17 cellular contexts compared by ENCODE assay signal in the genomic region with DNA sequence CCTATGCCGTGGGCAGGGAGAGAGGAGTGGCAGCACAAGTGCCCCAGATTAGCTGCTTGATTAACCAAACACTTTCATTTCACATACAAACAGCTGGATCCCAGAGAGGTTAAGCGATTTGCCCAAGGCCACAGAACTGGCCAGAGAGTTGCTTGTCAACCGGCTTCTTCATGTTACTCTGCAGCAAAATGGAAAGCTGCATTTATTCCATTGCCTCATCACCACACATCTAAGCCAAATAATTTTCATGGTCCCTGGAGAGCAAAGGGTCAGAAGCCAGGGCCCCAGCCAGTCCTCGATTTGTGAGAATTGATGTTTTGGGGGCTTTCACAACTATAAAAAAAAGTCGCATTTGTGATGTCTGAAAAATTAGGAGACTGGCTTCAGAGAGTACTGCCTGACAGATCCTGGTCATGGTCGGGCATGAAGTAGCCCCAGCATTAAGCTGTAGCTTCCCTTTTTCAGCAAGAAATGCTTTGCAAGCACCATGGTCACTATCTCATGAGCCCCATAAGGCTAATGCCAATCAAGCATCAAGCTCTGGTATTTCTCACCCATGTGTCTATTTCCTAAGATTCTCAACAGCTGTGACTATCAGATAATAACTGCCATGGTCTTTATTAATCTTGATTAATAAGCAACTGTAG.
DNase-seq lines count a peak whose midpoint lies in the region; ATAC-seq and TF ChIP-seq lines count a peak whose summit lies in the region.
"Had no signal": no experiment of that assay in that cellular context is flagged by ENCODE, and none has a peak within 500 bp of the region (broad histone marks: within the 10 kb centered on the region; RNA-seq: fewer than 3 reads in every experiment).

No MANE protein-coding gene starts in this region.

- ATAC-seq in psoas muscle = peak; percentile 36 to 79 (median 61)
- no peak for ATAC-seq in GM18505 (IDR thresholded peaks at IDR 0.05; ENCODE audit: unreplicated experiment)
- ATAC-seq in HG03378 (IDR thresholded peaks at IDR 0.05; ENCODE audit: unreplicated experiment) = no peak
- ATAC-seq in HG02981 (IDR thresholded peaks at IDR 0.05; ENCODE audit: unreplicated experiment) = no peak

- WGBS in psoas muscle, 3 donors = 33 to 42% (median 33%) methylated on average over 6 of the region's 6 CpGs

- H3K36me3 ChIP-seq in adipocyte (ENCODE audit: control insufficient read depth, insufficient read depth, low read length, severe bottlenecking) = no peaks in the 10 kb centered on the region
- no peaks in the 10 kb centered on the region for H3K36me3 ChIP-seq in right atrium auricular region
- H3K36me3 ChIP-seq in psoas muscle (ENCODE audit: insufficient read depth in 1 of 2, low read depth in 1 of 2) = no peaks in the 10 kb centered on the region
- H3K36me3 ChIP-seq: MG63 had no signal

- H3K9ac ChIP-seq in adipocyte (ENCODE audit: low read length) = no peak overlapping the region

- H3K4me1 ChIP-seq in adipocyte (ENCODE audit: control insufficient read depth, insufficient read depth, low read length) = peaks cover 16% of the 10 kb centered on the region
- peaks cover 0 to 21% of the 10 kb centered on the region in 2 donors for H3K4me1 ChIP-seq in right atrium auricular region
- H3K4me1 ChIP-seq in psoas muscle = peaks cover 7% of the 10 kb centered on the region

- H3K4me3 ChIP-seq in adipocyte (ENCODE audit: low read length) (no peak overlapping the region), right atrium auricular region (no peak overlapping the region), psoas muscle (no peak overlapping the region)
- H3K4me3 ChIP-seq: MG63, skin epidermis had no signal

- peaks cover 4% of the 10 kb centered on the region for H3K9me3 ChIP-seq in adipocyte (ENCODE audit: control insufficient read depth, low read length)
- H3K9me3 ChIP-seq in right atrium auricular region = no peaks in the 10 kb centered on the region
- no peaks in the 10 kb centered on the region for H3K9me3 ChIP-seq in psoas muscle
- H3K9me3 ChIP-seq: MG63 had no signal

- TF ChIP-seq CTCF in right atrium auricular region (IDR thresholded peaks at IDR 0.05) (no peak), psoas muscle (IDR thresholded peaks at IDR 0.05) (no peak)

- H3K27me3 ChIP-seq in adipocyte (replicated peaks; ENCODE audit: control insufficient read depth, insufficient read depth, low read length) = peaks cover 15% of the 10 kb centered on the region
- H3K27me3 ChIP-seq in right atrium auricular region = no peaks in the 10 kb centered on the region
- peaks cover 0 to 2% (median 0%) of the 10 kb centered on the region in 3 donors for H3K27me3 ChIP-seq in psoas muscle (ENCODE audit: insufficient read depth in 3 of 3, low read length in 2 of 3)
- H3K27me3 ChIP-seq: MG63 had no signal

- TF ChIP-seq POLR2A in GM18505 (IDR thresholded peaks at IDR 0.05; ENCODE audit: borderline replicate concordance, extremely low read depth, insufficient read depth, insufficient read length) = no peak

- intact Hi-C loops in psoas muscle (cut with DNase I) = no loop called here

- H3K27ac ChIP-seq in right atrium auricular region (peak overlapping the region; percentile 24 to 73), psoas muscle (peak overlapping the region; percentile 73)

- DNase-seq in CD1c-positive myeloid dendritic cell (ENCODE audit: extremely low spot score) (peak; percentile 9), adipocyte (ENCODE audit: low read depth) (peak; percentile 20), right atrium auricular region (ENCODE audit: low spot score) (no peak), psoas muscle (peak in 1 of 2 donors; percentile 44)
- DNase-seq in stimulated activated CD4-positive, alpha-beta T cell treated with anti-CD3 and anti-CD28 coated beads, Interleukin-12 subunit alpha, Interleukin-12 subunit beta, amount 100 ng/mL, for 4 hours = no peak
- DNase-seq: activated CD4-positive, CD25-positive, alpha-beta regulatory T cell treated with anti-CD3 and anti-CD28 coated beads, Interleukin-2, amount 50 U/mL, for 72 hours; activated T-cell treated with anti-CD3 and anti-CD28 coated beads for 4 hours; amniotic stem cell; Caco-2; naive B cell; NCI-H2227 treated with DMSO at 0.1 percent for 48 hours; substantia nigra had no signal

Comparison
In these comparisons a context has a peak if more than half of its experiments do, and no peak if none do; other contexts are left out.
1. DNase-seq: peak in CD1c-positive myeloid dendritic cell (single experiment) and adipocyte (single experiment); none in right atrium auricular region (single experiment) and stimulated activated CD4-positive, alpha-beta T cell treated with anti-CD3 and anti-CD28 coated beads, Interleukin-12 subunit alpha, Interleukin-12 subunit beta, amount 100 ng/mL, for 4 hours (single experiment).
2. ATAC-seq: peak in psoas muscle (4 of 4); none in GM18505 (single experiment), HG03378 (single experiment) and HG02981 (single experiment).